In the genomic region with DNA sequence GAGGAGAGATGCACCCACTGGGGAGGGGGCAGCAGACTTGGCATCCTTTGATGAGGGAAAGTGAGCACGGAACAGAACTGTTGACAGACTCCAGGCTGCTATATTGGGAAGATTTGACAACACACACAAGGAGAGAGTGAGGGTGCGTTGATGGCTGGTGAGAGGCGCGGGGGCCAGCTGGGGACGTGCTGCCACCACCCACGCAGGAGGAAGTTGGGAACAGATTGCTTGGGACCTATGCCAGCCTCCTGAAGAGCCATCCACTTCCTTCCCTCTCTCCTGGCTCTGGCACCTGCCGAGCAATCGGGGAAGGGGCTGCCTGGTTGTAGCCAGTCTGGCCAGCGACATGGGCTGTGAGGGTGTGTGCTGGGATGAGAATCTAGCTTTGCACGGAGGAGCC, we compare ENCODE assay signal across 19 cellular contexts.
"Had no signal": no experiment of that assay in that cellular context is flagged by ENCODE, and none has a peak within 500 bp of the region (broad histone marks: within the 10 kb centered on the region; RNA-seq: fewer than 3 reads in every experiment).

No MANE protein-coding gene starts in this region.

- H3K9me3 ChIP-seq: gastrocnemius medialis, left ventricle myocardium inferior, prostate gland, right lobe of liver had no signal

- H3K4me1 ChIP-seq: gastrocnemius medialis, prostate gland, right lobe of liver had no signal

- H3K27me3 ChIP-seq: right lobe of liver had no signal

- DNase-seq: activated CD4-positive, alpha-beta T cell treated with anti-CD3 and anti-CD28 coated beads for 1 hour; activated CD4-positive, alpha-beta T cell treated with anti-CD3 and anti-CD28 coated beads, Interleukin-2, amount 50 U/mL, for 48 hours; activated CD8-positive, alpha-beta memory T cell treated with anti-CD3 and anti-CD28 coated beads, Interleukin-2, amount 10 ng/mL, durations not matched to agents 7 days and 5 days; activated gamma-delta T cell; activated naive CD8-positive, alpha-beta T cell treated with anti-CD3 and anti-CD28 coated beads for 36 hours; activated T-cell treated with anti-CD3 and anti-CD28 coated beads, Interleukin-2, amount 50 U/mL, for 4 hours; brain microvascular endothelial cell; effector memory CD8-positive, alpha-beta T cell; gastrocnemius medialis; kidney; left ventricle myocardium inferior; mesenchymal stem cell; right lobe of liver; stimulated activated CD4-positive, alpha-beta T cell treated with anti-CD3 and anti-CD28 coated beads, Interleukin-2, amount 100 ng/mL, for 24 hours; stimulated activated naive CD4-positive, alpha-beta T cell; trophoblast cell had no signal

- H3K36me3 ChIP-seq: brain microvascular endothelial cell, gastrocnemius medialis, left ventricle myocardium inferior, prostate gland, right lobe of liver had no signal

- H3K4me3 ChIP-seq: gastrocnemius medialis, left ventricle myocardium inferior, prostate gland, right lobe of liver had no signal

- FAIRE-seq: kidney had no signal

- H3K27ac ChIP-seq: brain microvascular endothelial cell, epithelial cell of prostate, gastrocnemius medialis, left ventricle myocardium inferior, prostate gland, right lobe of liver had no signal

- ATAC-seq: activated CD8-positive, alpha-beta memory T cell treated with anti-CD3 and anti-CD28 coated beads, Interleukin-2, amount 10 ng/mL, durations not matched to agents 7 days and 5 days; activated T-cell treated with anti-CD3 and anti-CD28 coated beads, Interleukin-2, amount 50 U/mL, for 4 hours; effector memory CD8-positive, alpha-beta T cell; gastrocnemius medialis; natural killer cell treated with Interleukin-12 subunit alpha and Interleukin-12 subunit beta and Interleukin-15 and Interleukin-18, amount 100 ng/mL, for 72 hours; right lobe of liver had no signal
